22 cellular contexts compared by ENCODE assay signal in the genomic region with DNA sequence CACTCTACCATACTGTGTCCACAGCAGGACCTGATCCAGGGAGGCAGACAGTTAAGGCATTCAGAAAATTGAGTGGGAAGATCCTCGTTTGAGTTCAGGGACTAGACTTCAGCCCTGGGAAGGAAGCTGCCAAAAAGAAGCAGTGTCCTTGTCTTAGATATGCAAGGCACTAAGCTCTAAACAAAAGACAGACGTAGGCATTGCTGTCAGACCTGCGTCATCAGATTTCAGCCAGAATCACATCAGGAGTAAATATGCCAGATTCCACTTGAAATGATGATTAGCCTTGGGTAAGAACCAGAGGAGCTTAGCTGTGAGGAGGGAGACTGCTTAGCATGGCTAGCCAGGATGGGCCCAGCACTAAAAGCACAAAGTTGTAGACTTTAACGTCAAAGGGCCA. TPM values are rescaled to one million over a fixed set of nuclear protein-coding genes. Genes with fewer than 3 reads are reported as not detected.
DNase-seq lines count a peak whose midpoint lies in the region; ATAC-seq and TF ChIP-seq lines count a peak whose summit lies in the region.
"Had no signal": no experiment of that assay in that cellular context is flagged by ENCODE, and none has a peak within 500 bp of the region (broad histone marks: within the 10 kb centered on the region; RNA-seq: fewer than 3 reads in every experiment).

No MANE protein-coding gene starts in this region.

- H3K27ac Mint-ChIP-seq in Calu3 (ENCODE audit: unreplicated experiment): no peak overlapping the region
- H3K27ac Mint-ChIP-seq: activated CD4-positive, alpha-beta memory T cell treated with anti-CD3 and anti-CD28 coated beads for 36 hours; activated naive CD4-positive, alpha-beta T cell treated with anti-CD3 and anti-CD28 coated beads, Interleukin-2, amount 50 U/mL, for 24 hours; brain; stimulated activated memory B cell treated with anti-CD40 and anti-IgM and Interleukin-4, amounts not matched to agents 10 μg/mL and 1 μg/mL and 100 μg/mL, for 72 hours; T-helper 17 cell had no signal

- CTCF ChIA-PET in Calu3 (lab: Charles Lee): no interaction called here

- intact Hi-C loops in left ventricle myocardium superior (cut with micrococcal nuclease) (no loop called here), Calu3 (cut with micrococcal nuclease; ENCODE audit: unreplicated experiment) (no loop called here)

- H3K36me3 ChIP-seq in smooth muscle cell (ENCODE audit: low read depth): no peaks in the 10 kb centered on the region
- H3K36me3 ChIP-seq: tibial nerve, WERI-Rb-1 had no signal

- H4K20me1 ChIP-seq in smooth muscle cell (ENCODE audit: low read depth): no peaks in the 10 kb centered on the region

- BruUV-seq in Calu3 (replicated peaks; lab: Mats Ljungman, UMichigan): no TSS peak

- no peaks in the 10 kb centered on the region for H3K4me1 ChIP-seq in smooth muscle cell (ENCODE audit: low read depth)

- H3K4me3 Mint-ChIP-seq in Calu3 (ENCODE audit: low read depth, unreplicated experiment): no peak overlapping the region
- H3K4me3 Mint-ChIP-seq: activated CD4-positive, alpha-beta memory T cell treated with anti-CD3 and anti-CD28 coated beads for 36 hours; activated naive CD4-positive, alpha-beta T cell treated with anti-CD3 and anti-CD28 coated beads, Interleukin-2, amount 50 U/mL, for 24 hours; activated T-cell treated with anti-CD3 and anti-CD28 coated beads, Interleukin-2, amount 50 U/mL, for 4 hours; brain; stimulated activated memory B cell treated with anti-CD40 and anti-IgM and Interleukin-4, amounts not matched to agents 10 μg/mL and 1 μg/mL and 100 μg/mL, for 72 hours; T-helper 17 cell had no signal

- 47% methylated on average over 4 of the region's 4 CpGs for WGBS in smooth muscle cell (ENCODE audit: low lambda C conversion rate)

- no peaks in the 10 kb centered on the region for H3K4me1 Mint-ChIP-seq in Calu3 (ENCODE audit: low read depth, unreplicated experiment)
- H3K4me1 Mint-ChIP-seq: activated naive CD4-positive, alpha-beta T cell treated with anti-CD3 and anti-CD28 coated beads, Interleukin-2, amount 50 U/mL, for 24 hours; stimulated activated memory B cell treated with anti-CD40 and anti-IgM and Interleukin-4, amounts not matched to agents 10 μg/mL and 1 μg/mL and 100 μg/mL, for 72 hours; T-helper 17 cell had no signal

- H3K27ac ChIP-seq in smooth muscle cell (ENCODE audit: low read depth) (peak overlapping the region; percentile 41), coronary artery (peak overlapping the region in 1 of 2 donors; percentile 11)
- H3K27ac ChIP-seq: tibial nerve, WERI-Rb-1 had no signal

- in situ Hi-C loops in SK-MEL-5 (cut with HindIII; ENCODE audit: low pct_unique_long_range_greater_than_20kb, low sequenced_read_pairs): loop anchor here (25.0 kb wide), 1 partner anchor 138 kb away; no protein-coding TSS in a partner anchor

- H3K9ac ChIP-seq in smooth muscle cell (ENCODE audit: low read depth): no peak overlapping the region

- no peaks in the 10 kb centered on the region for H3K36me3 Mint-ChIP-seq in Calu3 (ENCODE audit: insufficient read depth, unreplicated experiment)
- H3K36me3 Mint-ChIP-seq: activated CD4-positive, alpha-beta memory T cell treated with anti-CD3 and anti-CD28 coated beads for 36 hours; activated naive CD4-positive, alpha-beta T cell treated with anti-CD3 and anti-CD28 coated beads, Interleukin-2, amount 50 U/mL, for 24 hours; brain; stimulated activated memory B cell treated with anti-CD40 and anti-IgM and Interleukin-4, amounts not matched to agents 10 μg/mL and 1 μg/mL and 100 μg/mL, for 72 hours had no signal

- no peaks in the 10 kb centered on the region for H3K9me3 ChIP-seq in smooth muscle cell (replicated peaks; ENCODE audit: low read depth)
- H3K9me3 ChIP-seq: tibial nerve had no signal

- H3K4me2 ChIP-seq in smooth muscle cell: no peak overlapping the region

- no peaks in the 10 kb centered on the region for H3F3A ChIP-seq in smooth muscle cell (ENCODE audit: low read depth)

- no peaks in the 10 kb centered on the region for H3K27me3 ChIP-seq in smooth muscle cell (ENCODE audit: low read depth)
- H3K27me3 ChIP-seq: tibial nerve had no signal

- ATAC-seq in left ventricle myocardium superior (peak; percentile 63), GM21717 (IDR thresholded peaks at IDR 0.05; ENCODE audit: unreplicated experiment) (no peak)
- ATAC-seq: activated T-cell treated with anti-CD3 and anti-CD28 coated beads, Interleukin-2, amount 50 U/mL, for 4 hours; left colon; stimulated activated memory B cell treated with anti-CD40 and anti-IgM and Interleukin-4, amounts not matched to agents 10 μg/mL and 1 μg/mL and 100 μg/mL, for 72 hours; T-helper 17 cell had no signal

- DNase-seq in SK-MEL-5 (ENCODE audit: low read depth, low spot score) (peak; percentile 96), cardiac fibroblast (ENCODE audit: low read depth in 2 of 2) (peak; percentile 75 to 83), left ventricle myocardium superior (no peak), smooth muscle cell (lab: John Stamatoyannopoulos, UW; ENCODE audit: unreplicated experiment) (no peak), coronary artery (ENCODE audit: low spot score) (no peak), Calu3 (no peak)
- DNase-seq: activated CD4-positive, alpha-beta memory T cell treated with anti-CD3 and anti-CD28 coated beads for 36 hours; activated T-cell treated with anti-CD3 and anti-CD28 coated beads, Interleukin-2, amount 50 U/mL, for 4 hours; AML-193; Kasumi-1; NCI-H1092; NCI-H2081; NCI-H526 treated with DMSO at 0.1 percent for 48 hours; SHP77; T-helper 17 cell; WERI-Rb-1 had no signal

- H2AFZ ChIP-seq in smooth muscle cell (ENCODE audit: low read depth): no peak overlapping the region

- TF ChIP-seq CTCF in cardiac fibroblast (IDR thresholded peaks at IDR 0.05; ENCODE audit: low read depth, low read length) (no peak), smooth muscle cell (IDR thresholded peaks at IDR 0.05; ENCODE audit: borderline replicate concordance, insufficient read depth, poor library complexity, severe bottlenecking) (no peak), coronary artery (IDR thresholded peaks at IDR 0.05) (no peak), Calu3 (IDR thresholded peaks at IDR 0.05; ENCODE audit: unreplicated experiment) (no peak)

- no peaks in the 10 kb centered on the region for H3K9me3 Mint-ChIP-seq in Calu3 (ENCODE audit: low read depth, unreplicated experiment)
- H3K9me3 Mint-ChIP-seq: activated CD4-positive, alpha-beta memory T cell treated with anti-CD3 and anti-CD28 coated beads for 36 hours; activated naive CD4-positive, alpha-beta T cell treated with anti-CD3 and anti-CD28 coated beads, Interleukin-2, amount 50 U/mL, for 24 hours; activated T-cell treated with anti-CD3 and anti-CD28 coated beads, Interleukin-2, amount 50 U/mL, for 4 hours; stimulated activated memory B cell treated with anti-CD40 and anti-IgM and Interleukin-4, amounts not matched to agents 10 μg/mL and 1 μg/mL and 100 μg/mL, for 72 hours had no signal

- no peaks in the 10 kb centered on the region for H3K27me3 Mint-ChIP-seq in Calu3 (ENCODE audit: unreplicated experiment)

- no peaks in the 10 kb centered on the region for H3K79me2 ChIP-seq in smooth muscle cell (ENCODE audit: low read depth)

- H3K4me3 ChIP-seq in cardiac fibroblast (replicated peaks in 1 of 2; ENCODE audit: low read depth in 2 of 2, low read length in 2 of 2) (no peak overlapping the region), smooth muscle cell (no peak overlapping the region), coronary artery (no peak overlapping the region)
- H3K4me3 ChIP-seq: tibial nerve had no signal

RNA-seq across cellular contexts. Expression of gene MAMDC2, which starts 56.7 kb away (rescaled TPM):
- 1.6 TPM in 2 replicates for total RNA-seq in SK-MEL-5 (2014; rRNA removed; shearing (Covaris generic))
- polyA plus RNA-seq in SK-MEL-5 (2015; cell fraction: cytosol; rRNA removed): 0.79 and 1.3 TPM in 2 replicates
- 0.09 and 0.68 TPM in 2 replicates for polyA plus RNA-seq in SK-MEL-5 (2015; cell fraction: nucleus; rRNA removed)
- total RNA-seq in left ventricle myocardium superior: 8.9 TPM
- total RNA-seq in smooth muscle cell: 13.0 and 13.3 TPM in 2 replicates
- polyA plus RNA-seq in smooth muscle cell: 7.9 and 8.2 TPM in 2 replicates
- total RNA-seq in Calu3 (2022): 0.26 and 0.29 TPM in 2 replicates
- total RNA-seq: activated CD4-positive, alpha-beta memory T cell treated with anti-CD3 and anti-CD28 coated beads for 36 hours; activated T-cell treated with anti-CD3 and anti-CD28 coated beads, Interleukin-2, amount 50 U/mL, for 4 hours had no signal

Comparison
In these comparisons a context has a peak if more than half of its experiments do, and no peak if none do; other contexts are left out.
1. DNase-seq: peak in SK-MEL-5 (single experiment) and cardiac fibroblast (2 of 2); none in left ventricle myocardium superior (single experiment), smooth muscle cell (single experiment), coronary artery (single experiment) and Calu3 (single experiment).